ENCODE assay signal across 8 cellular contexts in genomic region chr14:34496679-34497513, GRCh38. TPM values are rescaled to one million over a fixed set of nuclear protein-coding genes. Genes with fewer than 3 reads are reported as not detected.
DNase-seq lines count a peak whose midpoint lies in the region; ATAC-seq and TF ChIP-seq lines count a peak whose summit lies in the region.

No MANE protein-coding gene starts in this region.

- no TSS peak for BruUV-seq in Caco-2 (replicated peaks; lab: Mats Ljungman, UMichigan)

- H3K4me3 Mint-ChIP-seq in Caco-2 (ENCODE audit: unreplicated experiment), result peak overlapping the region; percentile 61
- no peak overlapping the region for H3K4me3 Mint-ChIP-seq in activated CD8-positive, alpha-beta T cell treated with anti-CD3 and anti-CD28 coated beads for 36 hours
- no peak overlapping the region for H3K4me3 Mint-ChIP-seq in activated CD4-positive, alpha-beta T cell treated with anti-CD3 and anti-CD28 coated beads for 36 hours

- POLR2A ChIA-PET in Caco-2 (lab: Charles Lee), result interaction anchor here (1.4 kb wide), 2 partner anchors 36 to 61 kb away, joined by 4 to 6 read pairs; no protein-coding TSS in a partner anchor
- POLR2A ChIA-PET in activated CD8-positive, alpha-beta T cell treated with anti-CD3 and anti-CD28 coated beads for 36 hours (lab: Charles Lee), result no interaction called here
- POLR2A ChIA-PET in activated CD4-positive, alpha-beta T cell treated with anti-CD3 and anti-CD28 coated beads for 36 hours (lab: Charles Lee), result no interaction called here

- H3K36me3 Mint-ChIP-seq in Caco-2 (ENCODE audit: insufficient read depth, unreplicated experiment), result no peaks in the 10 kb centered on the region
- no peaks in the 10 kb centered on the region for H3K36me3 Mint-ChIP-seq in activated CD8-positive, alpha-beta T cell treated with anti-CD3 and anti-CD28 coated beads for 36 hours (ENCODE audit: low read depth)
- H3K36me3 Mint-ChIP-seq in activated CD4-positive, alpha-beta T cell treated with anti-CD3 and anti-CD28 coated beads for 36 hours (ENCODE audit: low read depth), result no peaks in the 10 kb centered on the region

- no peaks in the 10 kb centered on the region for H3K27me3 Mint-ChIP-seq in Caco-2 (ENCODE audit: insufficient read depth, unreplicated experiment)
- no peaks in the 10 kb centered on the region for H3K27me3 Mint-ChIP-seq in activated CD8-positive, alpha-beta T cell treated with anti-CD3 and anti-CD28 coated beads for 36 hours
- H3K27me3 Mint-ChIP-seq in activated CD4-positive, alpha-beta T cell treated with anti-CD3 and anti-CD28 coated beads for 36 hours, result no peaks in the 10 kb centered on the region

- H3K4me3 ChIP-seq in Caco-2 (ENCODE audit: low read depth, low read length) (no peak overlapping the region), muscle layer of colon (ENCODE audit: low read depth in 1 of 2, low read length in 2 of 2) (no peak overlapping the region)

- peak; percentile 23 to 46 for TF ChIP-seq CTCF in Caco-2 (IDR thresholded peaks at IDR 0.05; ENCODE audit: insufficient read depth in 1 of 2, low read depth in 1 of 2, low read length in 1 of 2, severe bottlenecking in 1 of 2, unreplicated experiment in 1 of 2)
- no peak for TF ChIP-seq CTCF in activated CD8-positive, alpha-beta T cell treated with anti-CD3 and anti-CD28 coated beads for 36 hours (IDR thresholded peaks at IDR 0.05)

- H3K36me3 ChIP-seq in Caco-2 (ENCODE audit: control insufficient read depth, insufficient read depth, low read length) (no peaks in the 10 kb centered on the region), muscle layer of colon (ENCODE audit: insufficient read depth, low read length) (no peaks in the 10 kb centered on the region)

- H3K27ac ChIP-seq in muscle layer of colon (ENCODE audit: low read depth, low read length), result peak overlapping the region; percentile 89

- H3K9me3 ChIP-seq in Caco-2 (no peaks in the 10 kb centered on the region), muscle layer of colon (ENCODE audit: low read length) (no peaks in the 10 kb centered on the region)

- no peaks in the 10 kb centered on the region for H3K27me3 ChIP-seq in Caco-2 (replicated peaks; ENCODE audit: control insufficient read depth, insufficient read depth, low read length)
- no peaks in the 10 kb centered on the region for H3K27me3 ChIP-seq in muscle layer of colon (ENCODE audit: control insufficient read depth in 1 of 2, insufficient read depth in 2 of 2, low read length in 2 of 2)

- peaks cover 23% of the 10 kb centered on the region for H3K4me1 ChIP-seq in Caco-2
- peaks cover 22% of the 10 kb centered on the region for H3K4me1 ChIP-seq in muscle layer of colon (ENCODE audit: insufficient read depth, low read length)

- peak overlapping the region; percentile 91 for H3K27ac Mint-ChIP-seq in Caco-2 (ENCODE audit: unreplicated experiment)
- no peak overlapping the region for H3K27ac Mint-ChIP-seq in activated CD8-positive, alpha-beta T cell treated with anti-CD3 and anti-CD28 coated beads for 36 hours
- no peak overlapping the region for H3K27ac Mint-ChIP-seq in activated CD4-positive, alpha-beta T cell treated with anti-CD3 and anti-CD28 coated beads for 36 hours

- no peaks in the 10 kb centered on the region for H3K9me3 Mint-ChIP-seq in Caco-2 (ENCODE audit: unreplicated experiment)
- H3K9me3 Mint-ChIP-seq in activated CD8-positive, alpha-beta T cell treated with anti-CD3 and anti-CD28 coated beads for 36 hours, result no peaks in the 10 kb centered on the region
- H3K9me3 Mint-ChIP-seq in activated CD4-positive, alpha-beta T cell treated with anti-CD3 and anti-CD28 coated beads for 36 hours (ENCODE audit: low read depth), result no peaks in the 10 kb centered on the region

- DNase-seq in Caco-2 (peak; percentile 72 to 81), RPMI7951 (ENCODE audit: low read depth) (peak; percentile 97), fibroblast of gingiva (ENCODE audit: low read depth) (peak; percentile 99)
- DNase-seq in activated CD8-positive, alpha-beta T cell treated with anti-CD3 and anti-CD28 coated beads for 36 hours, result no peak
- DNase-seq in activated CD4-positive, alpha-beta T cell treated with anti-CD3 and anti-CD28 coated beads for 36 hours, result no peak

- no peak for ATAC-seq in activated CD8-positive, alpha-beta T cell treated with anti-CD3 and anti-CD28 coated beads for 36 hours
- ATAC-seq in GM18909 (IDR thresholded peaks at IDR 0.05; ENCODE audit: poor library complexity, unreplicated experiment), result no peak
- no peak for ATAC-seq in activated CD4-positive, alpha-beta T cell treated with anti-CD3 and anti-CD28 coated beads for 36 hours
- no peak for ATAC-seq in GM21526 (IDR thresholded peaks at IDR 0.05; ENCODE audit: low FRiP score, unreplicated experiment)

- no peaks in the 10 kb centered on the region for H3K4me1 Mint-ChIP-seq in Caco-2 (ENCODE audit: low read depth, unreplicated experiment)
- no peaks in the 10 kb centered on the region for H3K4me1 Mint-ChIP-seq in activated CD8-positive, alpha-beta T cell treated with anti-CD3 and anti-CD28 coated beads for 36 hours (ENCODE audit: low read depth)
- no peaks in the 10 kb centered on the region for H3K4me1 Mint-ChIP-seq in activated CD4-positive, alpha-beta T cell treated with anti-CD3 and anti-CD28 coated beads for 36 hours

- H3K9ac ChIP-seq in muscle layer of colon (ENCODE audit: low read length), result no peak overlapping the region

- CTCF ChIA-PET in Caco-2 (lab: Charles Lee), result interaction anchor here (0.5 to 1.0 kb wide), 3 partner anchors 165 to 535 kb away, joined by 3 to 6 read pairs (median 4); no protein-coding TSS in a partner anchor
- CTCF ChIA-PET in activated CD8-positive, alpha-beta T cell treated with anti-CD3 and anti-CD28 coated beads for 36 hours (lab: Charles Lee), result interaction anchor here (0.9 to 2.7 kb wide), 3 partner anchors 24 to 168 kb away, joined by 3 to 12 read pairs (median 3); no protein-coding TSS in a partner anchor
- CTCF ChIA-PET in activated CD4-positive, alpha-beta T cell treated with anti-CD3 and anti-CD28 coated beads for 36 hours (lab: Charles Lee), result interaction anchor here (0.7 to 1.4 kb wide), 3 partner anchors 41 to 174 kb away, joined by 3 to 4 read pairs (median 3); no protein-coding TSS in a partner anchor

- intact Hi-C loops in Caco-2 (cut with micrococcal nuclease; ENCODE audit: unreplicated experiment), result loop anchor here (2.0 kb wide), 1 partner anchor 36 kb away; no protein-coding TSS in a partner anchor
- intact Hi-C loops in activated CD8-positive, alpha-beta T cell treated with anti-CD3 and anti-CD28 coated beads for 36 hours (cut with micrococcal nuclease), result loop anchor here (10.0 kb wide), 1 partner anchor 162 kb away; no protein-coding TSS in a partner anchor
- intact Hi-C loops in activated CD4-positive, alpha-beta T cell treated with anti-CD3 and anti-CD28 coated beads for 36 hours (cut with DNase I, micrococcal nuclease), result no loop called here

RNA-seq across cellular contexts. Expression of gene SPTSSA, which starts 34.9 kb away (rescaled TPM):
- total RNA-seq in Caco-2 (2022), result 28.1 and 30.0 TPM in 2 replicates
- 24.1 and 36.3 TPM in 2 replicates for total RNA-seq in RPMI7951 (2014; rRNA removed; shearing (Covaris generic))
- 10 to 100 TPM; 10.7 to 11.1 TPM for total RNA-seq in activated CD8-positive, alpha-beta T cell treated with anti-CD3 and anti-CD28 coated beads for 36 hours
- total RNA-seq in activated CD4-positive, alpha-beta T cell treated with anti-CD3 and anti-CD28 coated beads for 36 hours, result 1 to 10 TPM; 8.7 to 8.9 TPM

RNA-seq across cellular contexts. Expression of gene EAPP, which starts 42.6 kb away (rescaled TPM):
- 26.8 and 30.7 TPM in 2 replicates for total RNA-seq in Caco-2 (2022)
- total RNA-seq in RPMI7951 (2014; rRNA removed; shearing (Covaris generic)), result 41.3 and 54.1 TPM in 2 replicates
- total RNA-seq in activated CD8-positive, alpha-beta T cell treated with anti-CD3 and anti-CD28 coated beads for 36 hours, result 10 to 100 TPM; 29.9 to 32.0 TPM
- total RNA-seq in activated CD4-positive, alpha-beta T cell treated with anti-CD3 and anti-CD28 coated beads for 36 hours, result 10 to 100 TPM; 41.6 to 49.2 TPM

Comparison
In these comparisons a context has a peak if more than half of its experiments do, and no peak if none do; other contexts are left out.
1. DNase-seq: peak in Caco-2 (2 of 2), RPMI7951 (single experiment) and fibroblast of gingiva (single experiment); none in activated CD8-positive, alpha-beta T cell treated with anti-CD3 and anti-CD28 coated beads for 36 hours (single experiment) and activated CD4-positive, alpha-beta T cell treated with anti-CD3 and anti-CD28 coated beads for 36 hours (single experiment).
2. intact Hi-C loops: an anchor here in Caco-2 (2.0 kb wide) and activated CD8-positive, alpha-beta T cell treated with anti-CD3 and anti-CD28 coated beads for 36 hours (10.0 kb wide); none called in activated CD4-positive, alpha-beta T cell treated with anti-CD3 and anti-CD28 coated beads for 36 hours.